Comparison of ENCODE assay signal across 12 cellular contexts in genomic region chr15:99536422-99537033, GRCh38. TPM values are rescaled to one million over a fixed set of nuclear protein-coding genes. Genes with fewer than 3 reads are reported as not detected.
A peak's percentile ranks its signal among the peaks of the same experiment; 100 is the strongest.
DNase-seq lines count a peak whose midpoint lies in the region.
"Had no signal": no experiment of that assay in that cellular context is flagged by ENCODE, and none has a peak within 500 bp of the region (broad histone marks: within the 10 kb centered on the region; RNA-seq: fewer than 3 reads in every experiment).

No MANE protein-coding gene starts in this region.

- H3K9me3 Mint-ChIP-seq in CD8-positive, alpha-beta memory T cell, result peaks cover 0 to 9% (median 3%) of the 10 kb centered on the region in 5 donors
- H3K9me3 Mint-ChIP-seq in immature natural killer cell, result no peaks in the 10 kb centered on the region

- no peaks in the 10 kb centered on the region for H3K27me3 ChIP-seq in CD8-positive, alpha-beta memory T cell (ENCODE audit: insufficient read depth, low read length, poor library complexity, severe bottlenecking)
- H3K27me3 ChIP-seq: BE2C had no signal

- in situ Hi-C loops in SK-MEL-5 (cut with HindIII; ENCODE audit: low pct_unique_long_range_greater_than_20kb, low sequenced_read_pairs), result no loop called here

- peaks cover 0 to 2% (median 0%) of the 10 kb centered on the region in 3 donors for H3K36me3 Mint-ChIP-seq in CD8-positive, alpha-beta memory T cell
- peaks cover 0 to 2% (median 0%) of the 10 kb centered on the region in 3 donors for H3K36me3 Mint-ChIP-seq in immature natural killer cell

- POLR2A ChIA-PET in CD8-positive, alpha-beta memory T cell (lab: Charles Lee), result no interaction called here

- H3K4me3 Mint-ChIP-seq in CD8-positive, alpha-beta memory T cell, result no peak overlapping the region
- H3K4me3 Mint-ChIP-seq in immature natural killer cell, result no peak overlapping the region

- H3K4me3 ChIP-seq in CD8-positive, alpha-beta memory T cell (ENCODE audit: low read length), result no peak overlapping the region

- no peak overlapping the region for H3K27ac ChIP-seq in CD8-positive, alpha-beta memory T cell (ENCODE audit: low read depth, low read length)

- DNase-seq in AG20443 (ENCODE audit: low spot score), result peak; percentile 84
- peak; percentile 21 for DNase-seq in SK-MEL-5 (ENCODE audit: low read depth, low spot score)
- DNase-seq in fibroblast of peridontal ligament (ENCODE audit: extremely low read depth), result peak; percentile 40
- DNase-seq in non-pigmented ciliary epithelial cell (ENCODE audit: low read depth), result peak; percentile 17
- DNase-seq in CD8-positive, alpha-beta memory T cell, result no peak
- no peak for DNase-seq in stimulated activated CD8-positive, alpha-beta memory T cell treated with anti-CD3 and anti-CD28 coated beads, Interleukin-4, amount 100 ng/mL, for 48 hours
- no peak for DNase-seq in activated naive CD4-positive, alpha-beta T cell treated with anti-CD3 and anti-CD28 coated beads, Interleukin-2, amount 50 U/mL, for 16 hours
- DNase-seq in immature natural killer cell, result no peak
- DNase-seq: activated effector memory CD4-positive, alpha-beta T cell treated with anti-CD3 and anti-CD28 coated beads, Interleukin-2, amount 50 U/mL, for 16 hours; BE2C; NCI-H1092 treated with DMSO at 0.1 percent for 48 hours; T-helper 2 cell had no signal

- CTCF ChIA-PET in CD8-positive, alpha-beta memory T cell (lab: Charles Lee), result no interaction called here

- H3K36me3 ChIP-seq in CD8-positive, alpha-beta memory T cell (ENCODE audit: insufficient read depth, low read length), result no peaks in the 10 kb centered on the region
- H3K36me3 ChIP-seq: BE2C had no signal

- no peaks in the 10 kb centered on the region for H3K4me1 ChIP-seq in CD8-positive, alpha-beta memory T cell (ENCODE audit: insufficient read depth, low read length)
- H3K4me1 ChIP-seq: BE2C had no signal

- H3K27me3 Mint-ChIP-seq in CD8-positive, alpha-beta memory T cell, result peaks cover 0 to 18% of the 10 kb centered on the region in 2 donors
- H3K27me3 Mint-ChIP-seq in immature natural killer cell (ENCODE audit: low read depth in 3 of 3), result peaks cover 2 to 8% (median 4%) of the 10 kb centered on the region in 3 donors

- H3K27ac Mint-ChIP-seq in CD8-positive, alpha-beta memory T cell, result no peak overlapping the region
- no peak overlapping the region for H3K27ac Mint-ChIP-seq in immature natural killer cell

- H3K9me3 ChIP-seq in CD8-positive, alpha-beta memory T cell (ENCODE audit: low read length), result no peaks in the 10 kb centered on the region
- H3K9me3 ChIP-seq: BE2C had no signal

- no peaks in the 10 kb centered on the region for H3K4me1 Mint-ChIP-seq in CD8-positive, alpha-beta memory T cell
- H3K4me1 Mint-ChIP-seq in immature natural killer cell, result no peaks in the 10 kb centered on the region

RNA-seq across cellular contexts. Expression of gene MEF2A, which starts 29.3 kb away (rescaled TPM):
- total RNA-seq in SK-MEL-5 (2014; rRNA removed; shearing (Covaris generic)), result 29.9 and 32.2 TPM in 2 replicates
- polyA plus RNA-seq in SK-MEL-5 (2015; cell fraction: cytosol; rRNA removed), result 23.6 and 34.8 TPM in 2 replicates
- 39.3 and 45.0 TPM in 2 replicates for polyA plus RNA-seq in SK-MEL-5 (2015; cell fraction: nucleus; rRNA removed)
- total RNA-seq in CD8-positive, alpha-beta memory T cell, result 10 to 100 TPM; 21.1 to 22.4 TPM
- 15.3 TPM for polyA plus RNA-seq in CD8-positive, alpha-beta memory T cell
- polyA plus RNA-seq in immature natural killer cell, result 10 to 100 TPM in 1 of 3 donors, 1 to 10 TPM in 2; 5.8 to 14.4 (median 6.3) TPM

Comparison
In these comparisons a context has a peak if more than half of its experiments do, and no peak if none do; other contexts are left out.
1. DNase-seq: peak in AG20443 (single experiment), SK-MEL-5 (single experiment), fibroblast of peridontal ligament (single experiment) and non-pigmented ciliary epithelial cell (single experiment); none in CD8-positive, alpha-beta memory T cell (0 of 5), stimulated activated CD8-positive, alpha-beta memory T cell treated with anti-CD3 and anti-CD28 coated beads, Interleukin-4, amount 100 ng/mL, for 48 hours (single experiment), activated naive CD4-positive, alpha-beta T cell treated with anti-CD3 and anti-CD28 coated beads, Interleukin-2, amount 50 U/mL, for 16 hours (single experiment) and immature natural killer cell (0 of 3).